ENCODE assay signal across 19 cellular contexts in the genomic region with DNA sequence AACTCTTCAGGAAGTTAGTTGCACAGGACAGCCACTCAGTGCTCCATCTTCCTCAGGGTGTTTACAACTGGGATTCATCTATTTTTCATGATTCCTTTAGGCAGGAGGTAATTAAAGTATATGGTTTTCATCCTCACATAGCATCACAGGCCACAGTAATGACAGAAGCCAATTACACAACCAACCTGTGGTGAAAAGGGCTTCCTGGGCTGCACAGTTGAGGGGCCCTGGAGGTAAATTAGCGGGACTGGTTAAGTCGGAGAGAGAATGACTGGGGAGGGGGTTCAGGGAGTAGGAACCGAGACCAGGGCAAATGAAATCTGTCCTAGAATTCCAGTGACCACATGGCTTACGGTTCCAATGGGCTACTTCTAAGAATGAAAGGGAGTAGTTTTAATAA.
"Had no signal": no experiment of that assay in that cellular context is flagged by ENCODE, and none has a peak within 500 bp of the region (broad histone marks: within the 10 kb centered on the region; RNA-seq: fewer than 3 reads in every experiment).

No MANE protein-coding gene starts in this region.

- H3K27ac ChIP-seq: HL-60 had no signal

- DNase-seq: Kasumi-1, KG1, MM.1S, NCI-H1048, NCI-H1105, NCI-H1417, NCI-H1436 treated with DMSO at 0.1 percent for 48 hours, NCI-H1694, NCI-H187 treated with DMSO at 0.1 percent for 48 hours, NCI-H2029 treated with DMSO at 0.1 percent for 48 hours, NCI-H2171 treated with DMSO at 0.1 percent for 48 hours, NCI-H345, NCI-H446 treated with DMSO at 0.1 percent for 48 hours, NCI-H510A treated with DMSO at 0.1 percent for 48 hours, NCI-H526, Right ventricle myocardium superior, RPMI8226, SK-N-SH had no signal

- H3K9me3 ChIP-seq: SK-N-SH had no signal
